Comparison of ENCODE assay signal across 1 cellular context in genomic region chr18:55585586-55586521, GRCh38.
TF ChIP-seq lines count a peak whose summit lies in the region.

No MANE protein-coding gene starts in this region.

TF ChIP-seq in IMR-90, 13 proteins besides CTCF, POLR2A, EP300 and RAD21 (continued from another document):
- no peak for TF ChIP-seq USF2 (IDR thresholded peaks at IDR 0.05; ENCODE audit: low read depth, low read length)
- TF ChIP-seq SMC3 (IDR thresholded peaks at IDR 0.05; ENCODE audit: low read depth, low read length) = no peak
- TF ChIP-seq MXI1 (IDR thresholded peaks at IDR 0.05; ENCODE audit: borderline replicate concordance, low read depth, low read length) = no peak
- no peak for TF ChIP-seq NFE2L2 (IDR thresholded peaks at IDR 0.05; ENCODE audit: low read depth, low read length)
TF ChIP-seq in IMR-90: peak in this region for 0.
